ENCODE assay signal across 1 cellular context in genomic region chr4:39616112-39616511, GRCh38.
TF ChIP-seq lines count a peak whose summit lies in the region.

No MANE protein-coding gene starts in this region.

TF ChIP-seq in GM12878, 131 proteins besides CTCF, POLR2A, EP300 and RAD21:
- peak; percentile 52; the same call in 1 of the 2 replicates for TF ChIP-seq ZNF217 (IDR thresholded peaks at IDR 0.05)
- peak; percentile 52 for TF ChIP-seq IKZF1 (conservative IDR thresholded peaks at IDR 0.05)
- 0 out of 2 replicates have a peak, but pooled peaks have one; percentile 56 for TF ChIP-seq HDGF (IDR thresholded peaks at IDR 0.05)
- peak; percentile 76; the same call in 1 of the 2 replicates for TF ChIP-seq MLLT1 (IDR thresholded peaks at IDR 0.05)
- peak; percentile 30 to 48; a peak in 3 of 4 replicates for TF ChIP-seq IKZF2 (IDR thresholded peaks at IDR 0.05)
- TF ChIP-seq EED (IDR thresholded peaks at IDR 0.05; ENCODE audit: low read depth): 0 out of 2 replicates have a peak, but pooled peaks have one; percentile 39
